19 cellular contexts compared by ENCODE assay signal in genomic region chr1:245988393-245989078, GRCh38.
DNase-seq lines count a peak whose midpoint lies in the region; ATAC-seq and TF ChIP-seq lines count a peak whose summit lies in the region.
"Had no signal": no experiment of that assay in that cellular context is flagged by ENCODE, and none has a peak within 500 bp of the region (broad histone marks: within the 10 kb centered on the region; RNA-seq: fewer than 3 reads in every experiment).

No MANE protein-coding gene starts in this region.

- H3K9me3 Mint-ChIP-seq in endodermal cell, result no peaks in the 10 kb centered on the region
- H3K9me3 Mint-ChIP-seq: HFFc6 had no signal

- CTCF ChIA-PET in A673 (lab: Charles Lee), result no interaction called here

- H3K4me3 ChIP-seq in A673 (ENCODE audit: low read depth, low read length, poor library complexity, severe bottlenecking) (no peak overlapping the region), endodermal cell (ENCODE audit: low read length) (no peak overlapping the region), dorsolateral prefrontal cortex (no peak overlapping the region)

- DNase-seq in A673 (ENCODE audit: low spot score), result peak; percentile 45
- peak; percentile 11 for DNase-seq in DMS79 treated with DMSO at 0.1 percent for 48 hours (lab: John Stamatoyannopoulos, UW)
- peak; percentile 70 for DNase-seq in NCI-H226
- DNase-seq in endodermal cell, result peak; percentile 47
- no peak for DNase-seq in NCI-H510A (lab: John Stamatoyannopoulos, UW)
- DNase-seq in dorsolateral prefrontal cortex, result no peak
- DNase-seq: COR-L47, GOT3, HFFc6, Kasumi-1, MM.1S, NCI-H1105, NCI-H1694, NCI-H510A treated with DMSO at 0.1 percent for 48 hours, Right ventricle myocardium superior, T-helper 17 cell had no signal

- H3K4me1 ChIP-seq in A673 (ENCODE audit: insufficient read depth, low read length, poor library complexity, severe bottlenecking) (peaks cover 12% of the 10 kb centered on the region), endodermal cell (ENCODE audit: control insufficient read depth, insufficient read depth, low read length) (no peaks in the 10 kb centered on the region)

- H3K9ac ChIP-seq in endodermal cell (ENCODE audit: extremely low read depth, low read length, poor library complexity, severe bottlenecking), result no peak overlapping the region

- no peaks in the 10 kb centered on the region for H3K36me3 Mint-ChIP-seq in endodermal cell (ENCODE audit: low read depth)
- H3K36me3 Mint-ChIP-seq: CD14-positive monocyte had no signal

- no peak overlapping the region for H3K27ac ChIP-seq in A673 (ENCODE audit: low read depth, low read length, poor library complexity, severe bottlenecking)
- H3K27ac ChIP-seq in endodermal cell (ENCODE audit: low read depth, low read length), result no peak overlapping the region
- H3K27ac ChIP-seq in dorsolateral prefrontal cortex, result no peak overlapping the region

- POLR2A ChIA-PET in A673 (lab: Charles Lee; ENCODE audit: low non-redundant PET), result interaction anchor here (0.7 kb wide), 1 partner anchor 1454 kb away, joined by 7 read pairs; no protein-coding TSS in a partner anchor

- intact Hi-C loops in A673 (cut with micrococcal nuclease; ENCODE audit: unreplicated experiment) (no loop called here), dorsolateral prefrontal cortex (cut with DNase I) (no loop called here)

- BruUV-seq in A673 (replicated peaks; lab: Mats Ljungman, UMichigan), result no TSS peak

- no peak overlapping the region for H3K4me3 Mint-ChIP-seq in endodermal cell
- H3K4me3 Mint-ChIP-seq: CD14-positive monocyte, HFFc6, T-helper 17 cell had no signal

- H3K9me3 ChIP-seq in A673 (ENCODE audit: low read depth, low read length, poor library complexity, severe bottlenecking) (no peaks in the 10 kb centered on the region), endodermal cell (ENCODE audit: control insufficient read depth, low read length) (no peaks in the 10 kb centered on the region)

- ATAC-seq in HG02678 (IDR thresholded peaks at IDR 0.05; ENCODE audit: unreplicated experiment) (no peak), GM21825 (IDR thresholded peaks at IDR 0.05; ENCODE audit: unreplicated experiment) (no peak)
- ATAC-seq: T-helper 17 cell had no signal

- 90 to 95% methylated on average over 5 to 9 of the region's 9 CpGs for WGBS in endodermal cell (ENCODE audit: insufficient coverage in 1 of 2, insufficient read length in 1 of 2), 2 experiments

- no peaks in the 10 kb centered on the region for H3K4me1 Mint-ChIP-seq in endodermal cell

- no peaks in the 10 kb centered on the region for H3K36me3 ChIP-seq in A673 (ENCODE audit: insufficient read depth, low read length, poor library complexity, severe bottlenecking)
- no peaks in the 10 kb centered on the region for H3K36me3 ChIP-seq in endodermal cell (ENCODE audit: control insufficient read depth, insufficient read depth, low read length)

- H3K27me3 Mint-ChIP-seq in endodermal cell (ENCODE audit: insufficient read depth), result no peaks in the 10 kb centered on the region
- H3K27me3 Mint-ChIP-seq: T-helper 17 cell had no signal

- H3K27me3 ChIP-seq in A673 (replicated peaks; ENCODE audit: insufficient read depth, low read depth, low read length, poor library complexity) (no peaks in the 10 kb centered on the region), endodermal cell (ENCODE audit: control insufficient read depth, insufficient read depth, low read length, poor library complexity, severe bottlenecking) (no peaks in the 10 kb centered on the region), dorsolateral prefrontal cortex (no peaks in the 10 kb centered on the region)

- TF ChIP-seq CTCF in A673 (conservative IDR thresholded peaks at IDR 0.05; ENCODE audit: low read depth, low read length), result no peak
- TF ChIP-seq CTCF in endodermal cell (conservative IDR thresholded peaks at IDR 0.05), result no peak
- TF ChIP-seq CTCF in dorsolateral prefrontal cortex (IDR thresholded peaks at IDR 0.05 in 54 of 56, conservative IDR thresholded peaks at IDR 0.05 in 2 of 56; ENCODE audit: low read depth in 1 of 56, partially characterized antibody in 56 of 56), result no peak

- no peak overlapping the region for H3K27ac Mint-ChIP-seq in endodermal cell
- H3K27ac Mint-ChIP-seq: CD14-positive monocyte, HFFc6, T-helper 17 cell had no signal

Comparison
In these comparisons a context has a peak if more than half of its experiments do, and no peak if none do; other contexts are left out.
1. DNase-seq: peak in A673 (single experiment), DMS79 treated with DMSO at 0.1 percent for 48 hours (single experiment), NCI-H226 (single experiment) and endodermal cell (single experiment); none in NCI-H510A (single experiment) and dorsolateral prefrontal cortex (0 of 10).